Comparison of ENCODE assay signal across 11 cellular contexts in the genomic region with DNA sequence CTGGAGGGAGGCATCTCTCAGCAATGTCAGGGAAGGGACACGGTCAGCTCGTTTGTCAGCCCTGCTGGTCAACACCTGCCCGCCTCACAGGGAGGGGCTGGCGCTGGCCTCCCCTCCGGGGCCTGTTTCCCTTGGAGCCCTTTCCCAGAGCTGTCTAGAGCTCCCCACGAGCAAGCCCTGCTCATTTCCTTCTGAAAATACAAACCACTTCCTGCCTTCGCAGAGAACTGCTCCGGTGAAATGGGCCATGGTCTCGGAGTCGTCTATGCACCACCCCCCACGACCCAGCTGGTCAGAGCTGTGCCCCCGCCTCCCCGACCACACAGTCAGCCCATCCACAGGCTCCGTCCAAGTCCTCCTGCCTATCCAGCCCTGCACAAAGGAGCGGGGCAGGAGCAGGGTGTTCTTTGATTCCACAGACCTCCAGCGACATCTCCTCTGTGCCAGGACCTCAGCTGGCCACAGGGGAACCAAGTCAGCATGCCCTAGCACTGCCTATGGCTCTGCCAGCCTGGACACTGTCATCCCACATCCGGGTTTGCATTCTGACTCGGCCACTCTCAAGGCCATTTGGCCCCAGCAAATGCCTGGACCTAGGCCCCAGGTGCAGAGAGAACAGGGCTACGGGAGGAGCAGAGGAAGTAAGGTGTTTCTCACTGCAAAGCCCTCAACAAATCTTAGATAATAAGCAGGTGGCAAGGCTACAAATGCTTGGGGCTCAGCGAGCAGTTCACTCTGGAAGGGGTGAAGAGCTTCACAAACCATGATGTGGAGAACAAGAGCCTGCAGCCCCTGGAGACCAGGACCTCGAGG.
DNase-seq lines count a peak whose midpoint lies in the region; ATAC-seq, FAIRE-seq and TF ChIP-seq lines count a peak whose summit lies in the region.
"Had no signal": no experiment of that assay in that cellular context is flagged by ENCODE, and none has a peak within 500 bp of the region (broad histone marks: within the 10 kb centered on the region; RNA-seq: fewer than 3 reads in every experiment).

No MANE protein-coding gene starts in this region.

- H3K4me1 ChIP-seq in body of pancreas, result no peaks in the 10 kb centered on the region

- CTCF ChIA-PET in activated CD4-positive, alpha-beta memory T cell treated with anti-CD3 and anti-CD28 coated beads for 36 hours (lab: Charles Lee), result interaction anchor here (0.6 to 1.3 kb wide), 3 partner anchors 42 to 81 kb away, joined by 3 to 4 read pairs (median 3); no protein-coding TSS in a partner anchor

- POLR2A ChIA-PET in activated CD4-positive, alpha-beta memory T cell treated with anti-CD3 and anti-CD28 coated beads for 36 hours (lab: Charles Lee), result no interaction called here

- H3K4me1 Mint-ChIP-seq in activated CD4-positive, alpha-beta memory T cell treated with anti-CD3 and anti-CD28 coated beads for 36 hours (ENCODE audit: low read depth), result peaks cover 29% of the 10 kb centered on the region
- peaks cover 3% of the 10 kb centered on the region for H3K4me1 Mint-ChIP-seq in chondrocyte (ENCODE audit: low read depth)

- H3K9me3 ChIP-seq in body of pancreas, result no peaks in the 10 kb centered on the region

- peak overlapping the region; percentile 43 for H3K27ac Mint-ChIP-seq in activated CD4-positive, alpha-beta memory T cell treated with anti-CD3 and anti-CD28 coated beads for 36 hours
- H3K27ac Mint-ChIP-seq in chondrocyte (ENCODE audit: unreplicated experiment), result no peak overlapping the region

- H3K27me3 ChIP-seq in body of pancreas, result no peaks in the 10 kb centered on the region

- TF ChIP-seq CTCF in chondrocyte (IDR thresholded peaks at IDR 0.05) (no peak), body of pancreas (IDR thresholded peaks at IDR 0.05) (no peak)

- no peaks in the 10 kb centered on the region for H3K36me3 Mint-ChIP-seq in activated CD4-positive, alpha-beta memory T cell treated with anti-CD3 and anti-CD28 coated beads for 36 hours
- H3K36me3 Mint-ChIP-seq in chondrocyte (ENCODE audit: low read depth), result no peaks in the 10 kb centered on the region

- H3K4me3 ChIP-seq in body of pancreas, result no peak overlapping the region

- 60 to 64% methylated on average over 16 to 20 of the region's 21 CpGs for WGBS in body of pancreas, 2 donors

- peak in 4 of 6 experiments; percentile 19 to 65 (median 34) for DNase-seq in stimulated activated naive CD4-positive, alpha-beta T cell (lab: John Stamatoyannopoulos, UW)
- no peak for DNase-seq in stimulated activated naive CD4-positive, alpha-beta T cell treated with Interleukin-2 at 50 U/mL for 16 hours (lab: John Stamatoyannopoulos, UW)
- DNase-seq in activated CD4-positive, alpha-beta memory T cell treated with anti-CD3 and anti-CD28 coated beads for 36 hours, result peak; percentile 35
- DNase-seq in chondrocyte (ENCODE audit: low spot score) (peak; percentile 79), urothelium cell line (ENCODE audit: low spot score) (no peak), body of pancreas (no peak), cerebellar nuclear complex (lab: John Stamatoyannopoulos, UW) (no peak), SW 1271 (lab: John Stamatoyannopoulos, UW) (no peak)
- DNase-seq: midbrain, right cardiac atrium, T1000 had no signal

- no peaks in the 10 kb centered on the region for H3K27me3 Mint-ChIP-seq in activated CD4-positive, alpha-beta memory T cell treated with anti-CD3 and anti-CD28 coated beads for 36 hours
- H3K27me3 Mint-ChIP-seq in chondrocyte (ENCODE audit: low read depth), result no peaks in the 10 kb centered on the region

- no peaks in the 10 kb centered on the region for H3K9me3 Mint-ChIP-seq in activated CD4-positive, alpha-beta memory T cell treated with anti-CD3 and anti-CD28 coated beads for 36 hours
- H3K9me3 Mint-ChIP-seq in chondrocyte (ENCODE audit: low read depth), result no peaks in the 10 kb centered on the region

- no peak overlapping the region for H3K27ac ChIP-seq in body of pancreas

- TF ChIP-seq POLR2A in body of pancreas (IDR thresholded peaks at IDR 0.05), result no peak

- peak; percentile 44 for FAIRE-seq in urothelium cell line (lab: Jason Lieb, UNC)

- no peak overlapping the region for H3K4me3 Mint-ChIP-seq in activated CD4-positive, alpha-beta memory T cell treated with anti-CD3 and anti-CD28 coated beads for 36 hours
- H3K4me3 Mint-ChIP-seq in chondrocyte (ENCODE audit: unreplicated experiment), result no peak overlapping the region

- H3K36me3 ChIP-seq in body of pancreas (replicated peaks in 1 of 2; ENCODE audit: insufficient read depth in 1 of 2, low read depth in 2 of 2), result no peaks in the 10 kb centered on the region

- ATAC-seq in body of pancreas, result no peak

- intact Hi-C loops in activated CD4-positive, alpha-beta memory T cell treated with anti-CD3 and anti-CD28 coated beads for 36 hours (cut with micrococcal nuclease), result loop anchor here (5.0 kb wide), 1 partner anchor 51 kb away; no protein-coding TSS in a partner anchor
- intact Hi-C loops in body of pancreas (cut with DNase I), result no loop called here

Comparison
In these comparisons a context has a peak if more than half of its experiments do, and no peak if none do; other contexts are left out.
1. DNase-seq: peak in stimulated activated naive CD4-positive, alpha-beta T cell (4 of 6), activated CD4-positive, alpha-beta memory T cell treated with anti-CD3 and anti-CD28 coated beads for 36 hours (single experiment) and chondrocyte (single experiment); none in stimulated activated naive CD4-positive, alpha-beta T cell treated with Interleukin-2 at 50 U/mL for 16 hours (single experiment), urothelium cell line (single experiment), body of pancreas (0 of 4), cerebellar nuclear complex (0 of 2) and SW 1271 (0 of 2).